ENCODE assay signal across 7 cellular contexts in genomic region chr12:131666486-131666885, GRCh38. TPM values are rescaled to one million over a fixed set of nuclear protein-coding genes. Genes with fewer than 3 reads are reported as not detected.
DNase-seq lines count a peak whose midpoint lies in the region; ATAC-seq and TF ChIP-seq lines count a peak whose summit lies in the region.
"Not testable (repeated sequence)": the region's sequence is repeated elsewhere in the genome, so short reads cannot be mapped to it uniquely, and the experiment has no call there.

No MANE protein-coding gene starts in this region.

- H3K79me2 ChIP-seq in H9 (ENCODE audit: insufficient read depth, low read length), result not testable (repeated sequence)

- not testable (repeated sequence) for H3K4me3 Mint-ChIP-seq in H9, type B pancreatic cell

- not testable (repeated sequence) for H3K14ac ChIP-seq in H9 (ENCODE audit: insufficient read depth, low read length)

- not testable (repeated sequence) for H3K9ac ChIP-seq in H9 (ENCODE audit: extremely low read depth, insufficient read length, low read length)

- not testable (repeated sequence) for H3K27me3 Mint-ChIP-seq in H9 (ENCODE audit: low read depth)
- H3K27me3 Mint-ChIP-seq in type B pancreatic cell, result peaks cover 40% of the 10 kb centered on the region

- not testable (repeated sequence) for H3K4me1 ChIP-seq in H9 (ENCODE audit: insufficient read depth, low read length); left lung
- peaks cover 13 to 17% of the 10 kb centered on the region in 2 experiments for H3K4me1 ChIP-seq in neutrophil (ENCODE audit: control insufficient read depth in 1 of 2, insufficient read depth in 1 of 2, low read depth in 1 of 2, low read length in 1 of 2)

- H2AFZ ChIP-seq in H9 (ENCODE audit: low read length), result not testable (repeated sequence)

- H3K27ac ChIP-seq in H9 (ENCODE audit: insufficient read length, low read depth, low read length); coronary artery; left lung: not testable (repeated sequence)
- H3K27ac ChIP-seq in neutrophil, result peak overlapping the region; percentile 70

- not testable (repeated sequence) for H3K4me2 ChIP-seq in H9 (ENCODE audit: insufficient read depth, insufficient read length, low read length)

- H2BK15ac ChIP-seq in H9 (ENCODE audit: low read depth, low read length), result not testable (repeated sequence)

- H3K36me3 ChIP-seq in left lung, neutrophil: not testable (repeated sequence)

- H4K91ac ChIP-seq in H9 (ENCODE audit: insufficient read length, low read depth, low read length), result not testable (repeated sequence)

- H2BK20ac ChIP-seq in H9 (ENCODE audit: low read depth, low read length, poor library complexity, severe bottlenecking), result not testable (repeated sequence)

- H3K4ac ChIP-seq in H9 (ENCODE audit: low read depth, low read length), result not testable (repeated sequence)

- intact Hi-C loops in left lung (cut with DNase I); sciatic nerve (cut with DNase I): not testable (repeated sequence)

- H3K27me3 ChIP-seq in H9 (ENCODE audit: insufficient read depth, low read length); left lung: not testable (repeated sequence)
- H3K27me3 ChIP-seq in neutrophil, result peaks cover 13% of the 10 kb centered on the region

- not testable (repeated sequence) for H3K79me1 ChIP-seq in H9 (ENCODE audit: insufficient read depth, low read depth, low read length, poor library complexity, severe bottlenecking)

- not testable (repeated sequence) for H3K9me3 ChIP-seq in H9 (ENCODE audit: control insufficient read depth, low read depth, low read length); left lung; neutrophil

- H2BK12ac ChIP-seq in H9 (ENCODE audit: insufficient read length, low read depth, low read length), result not testable (repeated sequence)

- WGBS in H9 (ENCODE audit: extremely low coverage, insufficient read length, low lambda C conversion rate), result no CpG with 5 or more reads among the region's 12 CpGs

- H2BK5ac ChIP-seq in H9 (ENCODE audit: insufficient read length, low read length), result not testable (repeated sequence)

- not testable (repeated sequence) for TF ChIP-seq CTCF in H9 (conservative IDR thresholded peaks at IDR 0.05); coronary artery (IDR thresholded peaks at IDR 0.05); left lung (IDR thresholded peaks at IDR 0.05); neutrophil (IDR thresholded peaks at IDR 0.05); type B pancreatic cell (conservative IDR thresholded peaks at IDR 0.05)

- not testable (repeated sequence) for H3T11ph ChIP-seq in H9 (ENCODE audit: low read length)

- H3K56ac ChIP-seq in H9 (ENCODE audit: insufficient read length, low read depth, low read length), result not testable (repeated sequence)

- not testable (repeated sequence) for H3K23ac ChIP-seq in H9 (ENCODE audit: insufficient read length, low read depth, low read length)

- not testable (repeated sequence) for H4K8ac ChIP-seq in H9 (replicated peaks; ENCODE audit: insufficient read length, low read depth, low read length)

- peak; percentile 21 for ATAC-seq in left lung
- ATAC-seq in sciatic nerve, result peak; percentile 35

- H4K5ac ChIP-seq in H9 (ENCODE audit: insufficient read length, low read depth, low read length), result not testable (repeated sequence)

- not testable (repeated sequence) for H3K23me2 ChIP-seq in H9 (ENCODE audit: insufficient read length, low read depth, low read length, poor library complexity, severe bottlenecking)

- H3K27ac Mint-ChIP-seq in H9, type B pancreatic cell: not testable (repeated sequence)

- not testable (repeated sequence) for H3K4me3 ChIP-seq in coronary artery; left lung; neutrophil (ENCODE audit: low read depth in 1 of 2, low read length in 1 of 2)

- not testable (repeated sequence) for H3K36me3 Mint-ChIP-seq in H9 (ENCODE audit: insufficient read depth in 1 of 3, low read depth in 3 of 3); type B pancreatic cell

- not testable (repeated sequence) for H3K18ac ChIP-seq in H9 (ENCODE audit: insufficient read length, low read depth, low read length)

- not testable (repeated sequence) for H3K4me1 Mint-ChIP-seq in H9; type B pancreatic cell (ENCODE audit: unreplicated experiment)

- DNase-seq in H9 (peak; percentile 25), coronary artery (ENCODE audit: low spot score) (peak; percentile 47), ecto neural progenitor cell (ENCODE audit: low spot score) (peak; percentile 36), type B pancreatic cell (ENCODE audit: extremely low spot score, unreplicated experiment) (peak; percentile 13)
- DNase-seq in left lung; sciatic nerve (ENCODE audit: low spot score): not testable (repeated sequence)

- H4K20me1 ChIP-seq in H9 (ENCODE audit: control insufficient read depth, insufficient read depth, insufficient read length), result not testable (repeated sequence)

- H2AK5ac ChIP-seq in H9 (ENCODE audit: insufficient read length, low read length), result not testable (repeated sequence)

- H2BK120ac ChIP-seq in H9 (ENCODE audit: low read depth, low read length, poor library complexity, severe bottlenecking), result not testable (repeated sequence)

- H3K9me3 Mint-ChIP-seq in H9, type B pancreatic cell: not testable (repeated sequence)

RNA-seq across cellular contexts. Expression of gene SFSWAP, which starts 44.4 kb away (rescaled TPM):
- total RNA-seq in H9 (2021), result 44.2 and 48.1 TPM in 2 replicates
- 10 to 100 TPM; 26.0 to 38.3 TPM for total RNA-seq in left lung
- 67.3 TPM for total RNA-seq in sciatic nerve
- 46.3 and 59.3 TPM in 2 replicates for total RNA-seq in type B pancreatic cell (ENCODE audit: low replicate concordance)
